In the genomic region with DNA sequence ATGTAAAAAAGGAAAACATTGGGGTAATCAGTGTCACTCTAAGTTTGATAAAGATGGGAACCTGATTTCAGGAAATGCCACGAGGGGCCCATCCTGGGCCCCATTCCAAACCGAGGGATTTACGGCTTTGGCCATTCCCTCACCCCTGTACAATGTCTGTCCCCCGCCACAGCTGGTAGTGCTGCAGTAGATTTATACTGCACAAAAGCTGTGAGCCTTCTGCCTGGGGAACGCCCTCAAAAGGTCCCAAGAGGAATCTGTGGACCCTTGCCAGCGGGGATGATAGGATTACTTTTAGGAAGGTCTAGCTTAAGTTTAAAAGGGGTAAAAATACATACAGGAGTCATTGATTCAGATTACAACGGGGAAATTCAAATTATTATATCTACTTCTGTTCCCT, we compare ENCODE assay signal across 21 cellular contexts.
"Had no signal": no experiment of that assay in that cellular context is flagged by ENCODE, and none has a peak within 500 bp of the region (broad histone marks: within the 10 kb centered on the region; RNA-seq: fewer than 3 reads in every experiment).

No MANE protein-coding gene starts in this region.

- H3K27ac Mint-ChIP-seq: activated B cell treated with CpG ODN at 0.5 μM for 24 hours; activated CD4-positive, alpha-beta memory T cell treated with anti-CD3 and anti-CD28 coated beads, Interleukin-2, amount 10 ng/mL, durations not matched to agents 7 days and 5 days; activated CD8-positive, alpha-beta memory T cell treated with anti-CD3 and anti-CD28 coated beads, Interleukin-2, amount 10 ng/mL, durations not matched to agents 7 days and 5 days; activated naive CD8-positive, alpha-beta T cell; endodermal cell; naive thymus-derived CD8-positive, alpha-beta T cell; stimulated activated effector memory CD8-positive, alpha-beta T cell treated with anti-CD3 and anti-CD28 coated beads, Interleukin-12 subunit alpha, Interleukin-12 subunit beta, amount 100 ng/mL, for 72 hours; T-cell had no signal

- H3K36me3 ChIP-seq: prostate gland, right lobe of liver, thoracic aorta, upper lobe of left lung had no signal

- H3K9me3 Mint-ChIP-seq: stimulated activated effector memory CD8-positive, alpha-beta T cell treated with anti-CD3 and anti-CD28 coated beads, Interleukin-12 subunit alpha, Interleukin-12 subunit beta, amount 100 ng/mL, for 72 hours had no signal

- H3K4me1 Mint-ChIP-seq: activated B cell treated with CpG ODN at 0.5 μM for 24 hours; activated CD4-positive, alpha-beta memory T cell treated with anti-CD3 and anti-CD28 coated beads, Interleukin-2, amount 10 ng/mL, durations not matched to agents 7 days and 5 days; activated CD8-positive, alpha-beta memory T cell treated with anti-CD3 and anti-CD28 coated beads, Interleukin-2, amount 10 ng/mL, durations not matched to agents 7 days and 5 days; endodermal cell; naive thymus-derived CD8-positive, alpha-beta T cell; stimulated activated effector memory CD8-positive, alpha-beta T cell treated with anti-CD3 and anti-CD28 coated beads, Interleukin-12 subunit alpha, Interleukin-12 subunit beta, amount 100 ng/mL, for 72 hours; T-cell had no signal

- H3K36me3 Mint-ChIP-seq: activated CD8-positive, alpha-beta memory T cell treated with anti-CD3 and anti-CD28 coated beads, Interleukin-2, amount 10 ng/mL, durations not matched to agents 7 days and 5 days; activated naive CD8-positive, alpha-beta T cell; stimulated activated effector memory CD8-positive, alpha-beta T cell treated with anti-CD3 and anti-CD28 coated beads, Interleukin-12 subunit alpha, Interleukin-12 subunit beta, amount 100 ng/mL, for 72 hours; T-cell had no signal

- H3K4me2 ChIP-seq: smooth muscle cell had no signal

- H3K27me3 ChIP-seq: right lobe of liver, upper lobe of left lung had no signal

- H3K9me3 ChIP-seq: mucosa of descending colon, prostate gland, right lobe of liver had no signal

- DNase-seq: activated B cell treated with CpG ODN at 0.5 μM for 24 hours; activated CD4-positive, alpha-beta memory T cell treated with anti-CD3 and anti-CD28 coated beads, Interleukin-2, amount 10 ng/mL, durations not matched to agents 7 days and 5 days; activated CD4-positive, alpha-beta T cell treated with anti-CD3 and anti-CD28 coated beads for 48 hours; activated CD8-positive, alpha-beta memory T cell treated with anti-CD3 and anti-CD28 coated beads, Interleukin-2, amount 10 ng/mL, durations not matched to agents 7 days and 5 days; endodermal cell; foreskin melanocyte; glutamatergic neuron; hippocampal formation; mammary epithelial cell; naive thymus-derived CD8-positive, alpha-beta T cell; right lobe of liver; stimulated activated CD4-positive, alpha-beta T cell treated with anti-CD3 and anti-CD28 coated beads, Interleukin-4, amount 100 ng/mL, for 1 hour; T-cell; upper lobe of left lung had no signal

- H3K27ac ChIP-seq: epithelial cell of prostate, prostate gland, right lobe of liver, thoracic aorta, upper lobe of left lung had no signal

- H3K4me1 ChIP-seq: prostate gland, right lobe of liver, upper lobe of left lung had no signal

- H3K4me3 ChIP-seq: mucosa of descending colon, prostate gland, right lobe of liver, smooth muscle cell, thoracic aorta, upper lobe of left lung had no signal

- H3K4me3 Mint-ChIP-seq: activated B cell treated with CpG ODN at 0.5 μM for 24 hours; activated CD4-positive, alpha-beta memory T cell treated with anti-CD3 and anti-CD28 coated beads, Interleukin-2, amount 10 ng/mL, durations not matched to agents 7 days and 5 days; activated CD8-positive, alpha-beta memory T cell treated with anti-CD3 and anti-CD28 coated beads, Interleukin-2, amount 10 ng/mL, durations not matched to agents 7 days and 5 days; activated naive CD8-positive, alpha-beta T cell; endodermal cell; naive thymus-derived CD8-positive, alpha-beta T cell; stimulated activated effector memory CD8-positive, alpha-beta T cell treated with anti-CD3 and anti-CD28 coated beads, Interleukin-12 subunit alpha, Interleukin-12 subunit beta, amount 100 ng/mL, for 72 hours; T-cell had no signal

- H3K27me3 Mint-ChIP-seq: activated B cell treated with CpG ODN at 0.5 μM for 24 hours; activated CD4-positive, alpha-beta memory T cell treated with anti-CD3 and anti-CD28 coated beads, Interleukin-2, amount 10 ng/mL, durations not matched to agents 7 days and 5 days; activated CD8-positive, alpha-beta memory T cell treated with anti-CD3 and anti-CD28 coated beads, Interleukin-2, amount 10 ng/mL, durations not matched to agents 7 days and 5 days had no signal
